Comparison of ENCODE assay signal across 1 cellular context in genomic region chr10:6588082-6588481, GRCh38.
A peak's percentile ranks its signal among the peaks of the same experiment; 100 is the strongest.
TF ChIP-seq lines count a peak whose summit lies in the region.

No MANE protein-coding gene starts in this region.

TF ChIP-seq in K562, 482 proteins besides CTCF, POLR2A, EP300 and RAD21:
- peak; percentile 33 for TF ChIP-seq TFE3 (CRISPR knock-in tag; IDR thresholded peaks at IDR 0.05)
- TF ChIP-seq SUPT5H (IDR thresholded peaks at IDR 0.05) = no peak
